ENCODE assay signal across 18 cellular contexts in the genomic region with DNA sequence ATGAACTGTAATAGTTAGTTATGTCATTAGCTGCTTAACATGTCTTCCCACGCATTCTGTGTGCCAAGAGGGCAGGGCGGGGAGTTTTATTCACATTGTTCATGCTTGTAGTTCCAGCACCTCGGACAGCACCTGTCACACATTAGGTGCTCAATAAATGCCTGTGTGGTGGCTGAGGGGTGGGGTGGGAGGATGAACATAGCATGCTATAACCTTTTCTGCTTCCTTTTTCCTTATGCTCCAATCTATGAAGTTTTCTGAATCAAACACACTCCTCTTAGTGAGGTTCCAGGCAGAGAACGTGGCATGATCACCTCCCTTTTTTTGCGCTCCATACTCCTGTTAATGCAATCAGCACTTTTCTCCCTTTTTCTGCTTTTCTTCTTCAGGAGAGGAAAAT.
"Had no signal": no experiment of that assay in that cellular context is flagged by ENCODE, and none has a peak within 500 bp of the region (broad histone marks: within the 10 kb centered on the region; RNA-seq: fewer than 3 reads in every experiment).

No MANE protein-coding gene starts in this region.

- H3K4me3 ChIP-seq: breast epithelium, dorsolateral prefrontal cortex, heart left ventricle, left lung, ovary, testis, upper lobe of right lung had no signal

- H3K4me1 Mint-ChIP-seq: activated naive CD8-positive, alpha-beta T cell treated with anti-CD3 and anti-CD28 coated beads for 36 hours had no signal

- ATAC-seq: esophagus mucosa, foreskin keratinocyte, heart left ventricle, left lung, upper lobe of right lung had no signal

- H3K27me3 ChIP-seq: ovary, testis had no signal

- H3K4me3 Mint-ChIP-seq: activated CD4-positive, alpha-beta memory T cell treated with anti-CD3 and anti-CD28 coated beads for 36 hours; activated naive CD8-positive, alpha-beta T cell treated with anti-CD3 and anti-CD28 coated beads for 36 hours; nephron progenitor cell; stimulated activated naive CD8-positive, alpha-beta T cell treated with anti-CD3 and anti-CD28 coated beads, Interleukin-15, Interleukin-2, amounts not matched to agents 100 ng/mL and 50 ng/mL, for 24 hours had no signal

- H3K9me3 Mint-ChIP-seq: activated CD4-positive, alpha-beta memory T cell treated with anti-CD3 and anti-CD28 coated beads for 36 hours; activated naive CD8-positive, alpha-beta T cell treated with anti-CD3 and anti-CD28 coated beads for 36 hours; nephron progenitor cell; stimulated activated naive CD8-positive, alpha-beta T cell treated with anti-CD3 and anti-CD28 coated beads, Interleukin-15, Interleukin-2, amounts not matched to agents 100 ng/mL and 50 ng/mL, for 24 hours had no signal

- H3K27ac ChIP-seq: breast epithelium, dorsolateral prefrontal cortex, foreskin keratinocyte, heart left ventricle, left lung, ovary, testis, upper lobe of right lung had no signal

- H3K9me3 ChIP-seq: breast epithelium, heart left ventricle, left lung, ovary, testis, upper lobe of right lung had no signal

- H3K4me1 ChIP-seq: breast epithelium, foreskin keratinocyte, heart left ventricle, left lung, testis, upper lobe of right lung had no signal

- DNase-seq: activated CD4-positive, alpha-beta memory T cell treated with anti-CD3 and anti-CD28 coated beads for 36 hours; activated CD4-positive, CD25-positive, alpha-beta regulatory T cell treated with anti-CD3 and anti-CD28 coated beads, Interleukin-2, amount 50 U/mL, for 72 hours; activated gamma-delta T cell treated with Interleukin-2 at 50 U/mL for 16 hours; activated naive CD8-positive, alpha-beta T cell treated with anti-CD3 and anti-CD28 coated beads for 36 hours; activated T-cell treated with anti-CD3 and anti-CD28 coated beads, Interleukin-2, amount 50 U/mL, for 48 hours; anterior cingulate cortex; dorsolateral prefrontal cortex; foreskin keratinocyte; heart left ventricle; left lung; nephron progenitor cell; stimulated activated CD4-positive, alpha-beta T cell treated with anti-CD3 and anti-CD28 coated beads, Interleukin-4, amount 100 ng/mL, for 1 hour; testis; upper lobe of right lung had no signal

- H3K36me3 Mint-ChIP-seq: activated CD4-positive, alpha-beta memory T cell treated with anti-CD3 and anti-CD28 coated beads for 36 hours; activated naive CD8-positive, alpha-beta T cell treated with anti-CD3 and anti-CD28 coated beads for 36 hours had no signal

- H3K36me3 ChIP-seq: breast epithelium, heart left ventricle, left lung, ovary, upper lobe of right lung had no signal

- H3K27ac Mint-ChIP-seq: activated CD4-positive, alpha-beta memory T cell treated with anti-CD3 and anti-CD28 coated beads for 36 hours; activated naive CD8-positive, alpha-beta T cell treated with anti-CD3 and anti-CD28 coated beads for 36 hours; nephron progenitor cell; stimulated activated naive CD8-positive, alpha-beta T cell treated with anti-CD3 and anti-CD28 coated beads, Interleukin-15, Interleukin-2, amounts not matched to agents 100 ng/mL and 50 ng/mL, for 24 hours had no signal
